ENCODE assay signal across 8 cellular contexts in the genomic region with DNA sequence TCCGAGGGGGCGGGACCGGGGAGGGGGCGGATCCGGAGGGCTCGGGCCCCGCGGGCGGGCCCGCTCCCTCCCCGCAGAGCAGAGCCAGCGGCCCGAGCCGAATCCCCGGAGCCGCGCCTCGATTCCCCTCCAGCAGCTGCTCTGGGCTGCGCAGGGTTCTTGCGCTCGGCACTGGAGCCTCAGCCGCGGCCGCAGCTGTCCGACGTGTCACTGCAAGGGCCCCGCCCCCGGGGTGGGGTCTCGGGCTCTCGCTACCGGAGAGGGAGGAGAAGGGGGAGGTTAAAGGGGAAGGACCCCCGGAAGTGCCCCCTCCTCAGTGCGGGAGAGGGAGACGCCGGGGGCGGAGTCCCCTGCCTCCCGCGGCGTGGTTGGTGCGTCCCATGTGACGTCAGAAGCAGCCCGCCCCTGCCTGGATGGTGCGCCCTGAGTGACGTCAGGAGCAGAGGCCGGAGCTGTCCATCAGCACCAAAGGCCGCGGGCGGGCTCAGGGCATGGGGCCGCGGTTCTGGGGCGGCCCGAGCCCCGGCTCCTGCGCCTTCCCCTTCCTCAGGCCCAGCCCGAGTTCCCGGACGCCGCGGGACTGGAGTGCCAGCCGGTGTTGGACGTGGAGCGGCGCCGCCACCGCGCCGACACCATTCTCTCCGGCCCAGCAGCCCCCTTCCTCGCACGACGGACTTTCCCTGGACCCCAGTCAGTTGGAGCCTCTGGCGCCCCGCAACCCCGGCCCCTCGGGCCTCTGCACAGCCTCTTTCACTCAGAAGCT. TPM values are rescaled to one million over a fixed set of nuclear protein-coding genes. Genes with fewer than 3 reads are reported as not detected.
A peak's percentile ranks its signal among the peaks of the same experiment; 100 is the strongest.
DNase-seq lines count a peak whose midpoint lies in the region; ATAC-seq and TF ChIP-seq lines count a peak whose summit lies in the region.

Gene CHPF (minus strand): TSS at position 214 of the 763 bp plus-strand sequence. CDS start 271 bp downstream, outside the sequence.
A gene with protein sequence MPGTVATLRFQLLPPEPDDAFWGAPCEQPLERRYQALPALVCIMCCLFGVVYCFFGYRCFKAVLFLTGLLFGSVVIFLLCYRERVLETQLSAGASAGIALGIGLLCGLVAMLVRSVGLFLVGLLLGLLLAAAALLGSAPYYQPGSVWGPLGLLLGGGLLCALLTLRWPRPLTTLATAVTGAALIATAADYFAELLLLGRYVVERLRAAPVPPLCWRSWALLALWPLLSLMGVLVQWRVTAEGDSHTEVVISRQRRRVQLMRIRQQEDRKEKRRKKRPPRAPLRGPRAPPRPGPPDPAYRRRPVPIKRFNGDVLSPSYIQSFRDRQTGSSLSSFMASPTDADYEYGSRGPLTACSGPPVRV (plus strand): TSS at position 433 of the 763 bp plus-strand sequence. CDS start 700 bp downstream, outside the sequence.

- H3K27me3 ChIP-seq in right atrium auricular region (no peaks in the 10 kb centered on the region), prostate gland (replicated peaks; ENCODE audit: insufficient read depth) (no peaks in the 10 kb centered on the region)

- H3K9me3 ChIP-seq in right atrium auricular region (no peaks in the 10 kb centered on the region), prostate gland (no peaks in the 10 kb centered on the region)

- ATAC-seq in GM18499 (IDR thresholded peaks at IDR 0.05; ENCODE audit: insufficient read depth, unreplicated experiment) (peak; percentile 47), HG02938 (IDR thresholded peaks at IDR 0.05; ENCODE audit: unreplicated experiment) (peak; percentile 73)

- H3K4me1 ChIP-seq in right atrium auricular region = peaks cover 0 to 38% of the 10 kb centered on the region in 2 donors
- H3K4me1 ChIP-seq in prostate gland (replicated peaks) = peaks cover 11% of the 10 kb centered on the region
- no peaks in the 10 kb centered on the region for H3K4me1 ChIP-seq in urinary bladder (ENCODE audit: insufficient read depth)

- intact Hi-C loops in prostate gland (cut with DNase I) = loop anchor here (2.0 to 5.0 kb wide), 2 partner anchors 54 to 145 kb away; partner anchors contain the start of gene STK11IP

- H3K36me3 ChIP-seq in right atrium auricular region (peaks cover 25% of the 10 kb centered on the region), prostate gland (peaks cover 4 to 7% of the 10 kb centered on the region in 2 donors), urinary bladder (ENCODE audit: insufficient read depth) (no peaks in the 10 kb centered on the region)

- TF ChIP-seq POLR2A in prostate gland (IDR thresholded peaks at IDR 0.05) = peak; percentile 73

- peak; percentile 64 to 94 for DNase-seq in NCI-H187 (lab: John Stamatoyannopoulos, UW)
- DNase-seq in T-helper 2 cell = peak; percentile 76 to 94 (median 88)
- DNase-seq in anterior cingulate cortex (lab: John Stamatoyannopoulos, UW) = peak; percentile 85 to 100 (median 99)
- DNase-seq in right atrium auricular region (ENCODE audit: low spot score) = peak; percentile 99
- peak; percentile 99 for DNase-seq in prostate gland (ENCODE audit: low spot score)

- under 1% methylated on average over 60 of the region's 75 CpGs for WGBS in prostate gland
- WGBS in urinary bladder = under 1% methylated on average over 75 of the region's 75 CpGs

- TF ChIP-seq CTCF in right atrium auricular region (IDR thresholded peaks at IDR 0.05) (no peak), prostate gland (IDR thresholded peaks at IDR 0.05) (peak in 2 of 4 experiments; percentile 4 to 20)

- H3K4me3 ChIP-seq in right atrium auricular region (peak within 1 kb of the TSS; percentile 52 to 77), prostate gland (peak within 1 kb of the TSS; percentile 62 to 79), urinary bladder (ENCODE audit: low read depth, low read length) (peak within 1 kb of the TSS; percentile 73)

- peak within 1 kb of the TSS; percentile 94 for H3K27ac ChIP-seq in right atrium auricular region
- peak within 1 kb of the TSS; percentile 93 to 94 for H3K27ac ChIP-seq in prostate gland
- H3K27ac ChIP-seq in urinary bladder (ENCODE audit: low read depth) = peak within 1 kb of the TSS; percentile 81

RNA-seq across cellular contexts. Expression of gene CHPF, which starts in this region (rescaled TPM):
- total RNA-seq in right atrium auricular region = 100 to 1,000 TPM; 206 to 228 TPM
- total RNA-seq in prostate gland = 100 to 1,000 TPM; 150 to 819 TPM
- 56.9 TPM for total RNA-seq in urinary bladder
- 48.6 TPM for polyA plus RNA-seq in urinary bladder

RNA-seq across cellular contexts. Expression of the second gene that starts in this region (rescaled TPM):
- total RNA-seq in right atrium auricular region (1 to 10 TPM; 1.8 to 4.3 TPM), prostate gland (10 to 100 TPM in 1 of 2 donors, 1 to 10 TPM in 1; 5.7 to 11.5 TPM), urinary bladder (2.0 TPM)
- 6.0 TPM for polyA plus RNA-seq in urinary bladder

Comparison
In these comparisons a context has a peak if more than half of its experiments do, and no peak if none do; other contexts are left out.
1. Peak in every context shown above with its lines: DNase-seq, ATAC-seq, H3K4me3 ChIP-seq and H3K27ac ChIP-seq.